8 cellular contexts compared by ENCODE assay signal in genomic region chr3:27484002-27484844, GRCh38. TPM values are rescaled to one million over a fixed set of nuclear protein-coding genes. Genes with fewer than 3 reads are reported as not detected.
A peak's percentile ranks its signal among the peaks of the same experiment; 100 is the strongest.
DNase-seq lines count a peak whose midpoint lies in the region; ATAC-seq and TF ChIP-seq lines count a peak whose summit lies in the region.

Gene SLC4A7, minus strand, starts transcription at chr3:27484384. Its CDS starts 258 bp downstream, at chr3:27484126.

- no peaks in the 10 kb centered on the region for H3F3A ChIP-seq in PC-3 (ENCODE audit: low read length, unreplicated experiment)

- H3K4me2 ChIP-seq in PC-3 (ENCODE audit: low read length), result peak within 1 kb of the TSS; percentile 90

- H3K9ac ChIP-seq in PC-3 (ENCODE audit: low read length) (peak within 1 kb of the TSS; percentile 96), mucosa of stomach (ENCODE audit: low read length) (peak within 1 kb of the TSS; percentile 92)

- CTCF ChIA-PET in PC-3 (lab: Charles Lee), result interaction anchor here (0.6 to 1.0 kb wide), 2 partner anchors 17 to 198 kb away, joined by 3 read pairs; no protein-coding TSS in a partner anchor

- DNase-seq in DMS114 treated with DMSO at 0.1 percent for 48 hours (lab: John Stamatoyannopoulos, UW; ENCODE audit: unreplicated experiment) (peak; percentile 81), PC-3 (peak; percentile 97), erythroblast (lab: John Stamatoyannopoulos, UW) (peak; percentile 95 to 97)
- peak; percentile 100 for DNase-seq in activated T-cell treated with anti-CD3 and anti-CD28 coated beads, Interleukin-2, amount 50 U/mL, for 1 hour
- DNase-seq in stimulated activated CD8-positive, alpha-beta memory T cell treated with anti-CD3 and anti-CD28 coated beads, Interleukin-7, amount 100 ng/mL, for 1 hour (ENCODE audit: low read depth in 2 of 2), result peak; percentile 98 to 99

- H4K20me1 ChIP-seq in PC-3 (ENCODE audit: low read length), result peaks cover 36% of the 10 kb centered on the region

- no peaks in the 10 kb centered on the region for H3K9me2 ChIP-seq in PC-3 (replicated peaks; ENCODE audit: low read length)

- H3K79me2 ChIP-seq in PC-3 (ENCODE audit: low read length), result peaks cover 50% of the 10 kb centered on the region

- H3K4me1 ChIP-seq in PC-3 (ENCODE audit: insufficient read depth, low read length) (peaks cover 33% of the 10 kb centered on the region), mucosa of stomach (ENCODE audit: control insufficient read depth, insufficient read depth, low read length) (peaks cover 5% of the 10 kb centered on the region)

- POLR2A ChIA-PET in PC-3 (lab: Charles Lee; ENCODE audit: unreplicated experiment), result interaction anchor here (0.5 to 0.9 kb wide), 6 partner anchors 12 to 538 kb away, joined by 3 to 13 read pairs (median 4); no protein-coding TSS in a partner anchor

- TF ChIP-seq EP300 in Ishikawa (IDR thresholded peaks at IDR 0.05; ENCODE audit: borderline replicate concordance), result peak; percentile 91

- intact Hi-C loops in PC-3 (cut with micrococcal nuclease), result loop anchor here (1.0 to 2.0 kb wide), 4 partner anchors 19 to 197 kb away; no protein-coding TSS in a partner anchor

- H3K27ac ChIP-seq in PC-3 (ENCODE audit: low read length), result peak within 1 kb of the TSS; percentile 59

- TF ChIP-seq RAD21 in Ishikawa (IDR thresholded peaks at IDR 0.05; ENCODE audit: low read depth), result no peak; the same call in 1 of the 2 replicates

- peak; percentile 87 for ATAC-seq in GM21576 (IDR thresholded peaks at IDR 0.05; ENCODE audit: unreplicated experiment)
- peak; percentile 85 for ATAC-seq in PC-3

- peaks cover 6% of the 10 kb centered on the region; the same call in 1 of the 2 replicates for H3K36me3 ChIP-seq in PC-3 (ENCODE audit: low read depth, low read length)
- H3K36me3 ChIP-seq in mucosa of stomach (ENCODE audit: control insufficient read depth, insufficient read depth, low read length), result no peaks in the 10 kb centered on the region

- no peaks in the 10 kb centered on the region for H3K27me3 ChIP-seq in PC-3 (ENCODE audit: low read length)
- H3K27me3 ChIP-seq in mucosa of stomach (ENCODE audit: control insufficient read depth, insufficient read depth, low read length), result no peaks in the 10 kb centered on the region

- peak within 1 kb of the TSS; percentile 64 for H2AFZ ChIP-seq in PC-3 (ENCODE audit: low read length)

- peak within 1 kb of the TSS; percentile 88 for H3K4me3 ChIP-seq in PC-3 (ENCODE audit: low read length)
- peak within 1 kb of the TSS; percentile 85 for H3K4me3 ChIP-seq in mucosa of stomach (ENCODE audit: low read length)

- TF ChIP-seq CTCF in PC-3 (conservative IDR thresholded peaks at IDR 0.05; ENCODE audit: low read depth, low read length), result no peak

- peak; percentile 48 for TF ChIP-seq POLR2A in erythroblast (IDR thresholded peaks at IDR 0.05; ENCODE audit: low read length)

- no peaks in the 10 kb centered on the region for H3K9me3 ChIP-seq in PC-3 (ENCODE audit: low read length)
- H3K9me3 ChIP-seq in mucosa of stomach (ENCODE audit: control insufficient read depth, low read length), result no peaks in the 10 kb centered on the region

- BruUV-seq in PC-3 (replicated peaks; lab: Mats Ljungman, UMichigan), result no TSS peak

TF ChIP-seq in Ishikawa, 13 proteins besides CTCF, POLR2A, EP300 and RAD21:
- TF ChIP-seq CEBPB (IDR thresholded peaks at IDR 0.05) (no peak), MAX (IDR thresholded peaks at IDR 0.05) (peak; percentile 74), YY1 (IDR thresholded peaks at IDR 0.05; ENCODE audit: low read depth) (peak; percentile 57; the same call in 1 of the 2 replicates), TCF12 (IDR thresholded peaks at IDR 0.05; ENCODE audit: low read depth) (peak; percentile 92), REST (IDR thresholded peaks at IDR 0.05; ENCODE audit: low read depth) (no peak), CREB1 (IDR thresholded peaks at IDR 0.05; ENCODE audit: low read depth) (no peak), FOXM1 (IDR thresholded peaks at IDR 0.05; ENCODE audit: borderline replicate concordance, low read depth) (peak; percentile 14; the same call in 1 of the 2 replicates), ZBTB7A (IDR thresholded peaks at IDR 0.05; ENCODE audit: low read depth) (peak; percentile 1; the same call in 1 of the 2 replicates), USF1 (IDR thresholded peaks at IDR 0.05) (no peak; the same call in none of the 2 replicates), TAF1 (IDR thresholded peaks at IDR 0.05; ENCODE audit: low read depth) (peak; percentile 79; the same call in 1 of the 2 replicates), EGR1 (IDR thresholded peaks at IDR 0.05) (peak; percentile 14; the same call in 1 of the 2 replicates), TEAD4 (IDR thresholded peaks at IDR 0.05) (peak; percentile 80), NFIC (IDR thresholded peaks at IDR 0.05) (peak; percentile 85)

RNA-seq across cellular contexts. Expression of gene SLC4A7, which starts in this region (rescaled TPM):
- 56.0 and 59.7 TPM in 2 replicates for total RNA-seq in PC-3 (2014; rRNA removed)

Comparison
In these comparisons a context has a peak if more than half of its experiments do, and no peak if none do; other contexts are left out.
1. Peak in every context shown above with its lines: DNase-seq, ATAC-seq, H3K4me3 ChIP-seq and H3K27ac ChIP-seq.